Comparison of ENCODE assay signal across 14 cellular contexts in the genomic region with DNA sequence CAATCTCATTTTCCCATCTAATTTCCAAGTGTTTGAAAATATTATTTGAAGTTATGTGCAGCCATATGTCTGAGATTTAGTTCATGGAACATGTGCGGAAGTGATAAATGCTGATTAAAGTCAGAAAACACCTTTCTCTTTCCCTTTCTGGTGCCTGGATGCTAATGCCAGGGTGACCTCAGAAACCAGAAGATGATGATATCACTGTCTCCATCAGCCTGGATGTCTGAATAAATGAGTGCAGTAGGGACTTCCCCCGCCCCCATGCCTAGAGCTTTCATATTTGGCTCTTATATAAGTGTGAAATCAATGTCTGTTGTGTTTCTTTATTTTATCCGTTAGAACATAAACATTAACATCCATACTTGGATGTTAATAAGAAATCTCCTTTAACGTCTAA.
DNase-seq lines count a peak whose midpoint lies in the region; ATAC-seq and TF ChIP-seq lines count a peak whose summit lies in the region.
"Had no signal": no experiment of that assay in that cellular context is flagged by ENCODE, and none has a peak within 500 bp of the region (broad histone marks: within the 10 kb centered on the region; RNA-seq: fewer than 3 reads in every experiment).

No MANE protein-coding gene starts in this region.

- ATAC-seq in activated CD8-positive, alpha-beta T cell treated with anti-CD3 and anti-CD28 coated beads for 36 hours: peak; percentile 79
- no peak for ATAC-seq in activated CD8-positive, alpha-beta T cell treated with anti-CD3 and anti-CD28 coated beads, Interleukin-2, amount 10 ng/mL, durations not matched to agents 7 days and 5 days
- ATAC-seq: CD8-positive, alpha-beta T cell; left ventricle myocardium superior had no signal

- H3K36me3 Mint-ChIP-seq in activated CD8-positive, alpha-beta T cell treated with anti-CD3 and anti-CD28 coated beads for 36 hours (ENCODE audit: low read depth): no peaks in the 10 kb centered on the region
- H3K36me3 Mint-ChIP-seq in activated CD8-positive, alpha-beta T cell treated with anti-CD3 and anti-CD28 coated beads, Interleukin-2, amount 10 ng/mL, durations not matched to agents 7 days and 5 days (ENCODE audit: low read depth): no peaks in the 10 kb centered on the region
- H3K36me3 Mint-ChIP-seq: CD8-positive, alpha-beta T cell had no signal

- no peak overlapping the region for H3K27ac Mint-ChIP-seq in activated CD8-positive, alpha-beta T cell treated with anti-CD3 and anti-CD28 coated beads for 36 hours
- no peak overlapping the region for H3K27ac Mint-ChIP-seq in activated CD8-positive, alpha-beta T cell treated with anti-CD3 and anti-CD28 coated beads, Interleukin-2, amount 10 ng/mL, durations not matched to agents 7 days and 5 days
- H3K27ac Mint-ChIP-seq: activated T-helper 2 cell treated with anti-CD3 and anti-CD28 coated beads, Interferon-gamma antibody, Interleukin-2, Interleukin-4, amounts not matched to agents 10 μg/mL and 5 μg/mL and 100 μg/mL, durations not matched to agents 14 hours and 24 hours and 36 hours; CD8-positive, alpha-beta T cell had no signal

- no peak overlapping the region for H3K4me3 ChIP-seq in epithelial cell of esophagus (ENCODE audit: low read length)

- DNase-seq in activated CD8-positive, alpha-beta T cell treated with anti-CD3 and anti-CD28 coated beads for 36 hours: peak; percentile 84
- no peak for DNase-seq in activated CD8-positive, alpha-beta T cell treated with anti-CD3 and anti-CD28 coated beads, Interleukin-2, amount 10 ng/mL, durations not matched to agents 7 days and 5 days
- peak; percentile 9 for DNase-seq in HPDE6-E6E7 (ENCODE audit: extremely low spot score)
- DNase-seq in epithelial cell of esophagus (ENCODE audit: low read depth): peak; percentile 35
- DNase-seq in stimulated activated CD8-positive, alpha-beta memory T cell treated with anti-CD3 and anti-CD28 coated beads, Interleukin-2, amount 100 ng/mL, for 48 hours (ENCODE audit: low read depth in 2 of 2): peak; percentile 2 to 14
- DNase-seq in NCI-H2107 (lab: John Stamatoyannopoulos, UW): no peak
- DNase-seq in cerebellum (ENCODE audit: low spot score): no peak
- no peak for DNase-seq in globus pallidus (ENCODE audit: low spot score)
- DNase-seq: CD8-positive, alpha-beta T cell; left ventricle myocardium superior; NCI-H1092 treated with DMSO at 0.1 percent for 48 hours; NCI-H2227 treated with DMSO at 0.1 percent for 48 hours; SW 1271 had no signal

- peaks cover 2% of the 10 kb centered on the region for H3K4me1 Mint-ChIP-seq in activated CD8-positive, alpha-beta T cell treated with anti-CD3 and anti-CD28 coated beads for 36 hours (ENCODE audit: low read depth)
- no peaks in the 10 kb centered on the region for H3K4me1 Mint-ChIP-seq in activated CD8-positive, alpha-beta T cell treated with anti-CD3 and anti-CD28 coated beads, Interleukin-2, amount 10 ng/mL, durations not matched to agents 7 days and 5 days (ENCODE audit: low read depth)

- H3K4me3 Mint-ChIP-seq in activated CD8-positive, alpha-beta T cell treated with anti-CD3 and anti-CD28 coated beads for 36 hours: no peak overlapping the region
- H3K4me3 Mint-ChIP-seq in activated CD8-positive, alpha-beta T cell treated with anti-CD3 and anti-CD28 coated beads, Interleukin-2, amount 10 ng/mL, durations not matched to agents 7 days and 5 days: no peak overlapping the region
- H3K4me3 Mint-ChIP-seq: CD8-positive, alpha-beta T cell had no signal

- CTCF ChIA-PET in activated CD8-positive, alpha-beta T cell treated with anti-CD3 and anti-CD28 coated beads for 36 hours (lab: Charles Lee): no interaction called here
- CTCF ChIA-PET in activated CD8-positive, alpha-beta T cell treated with anti-CD3 and anti-CD28 coated beads, Interleukin-2, amount 10 ng/mL, durations not matched to agents 7 days and 5 days (lab: Charles Lee): no interaction called here

- TF ChIP-seq CTCF in activated CD8-positive, alpha-beta T cell treated with anti-CD3 and anti-CD28 coated beads for 36 hours (IDR thresholded peaks at IDR 0.05): no peak
- no peak for TF ChIP-seq CTCF in epithelial cell of esophagus (IDR thresholded peaks at IDR 0.05; ENCODE audit: insufficient read depth, low read depth, low read length, missing control alignments)

- H3K9me3 Mint-ChIP-seq in activated CD8-positive, alpha-beta T cell treated with anti-CD3 and anti-CD28 coated beads for 36 hours: peaks cover 3% of the 10 kb centered on the region
- no peaks in the 10 kb centered on the region for H3K9me3 Mint-ChIP-seq in activated CD8-positive, alpha-beta T cell treated with anti-CD3 and anti-CD28 coated beads, Interleukin-2, amount 10 ng/mL, durations not matched to agents 7 days and 5 days (ENCODE audit: insufficient read depth)
- H3K9me3 Mint-ChIP-seq: activated T-helper 2 cell treated with anti-CD3 and anti-CD28 coated beads, Interferon-gamma antibody, Interleukin-2, Interleukin-4, amounts not matched to agents 10 μg/mL and 5 μg/mL and 100 μg/mL, durations not matched to agents 14 hours and 24 hours and 36 hours had no signal

- intact Hi-C loops in activated CD8-positive, alpha-beta T cell treated with anti-CD3 and anti-CD28 coated beads for 36 hours (cut with micrococcal nuclease): no loop called here

- H3K27me3 Mint-ChIP-seq in activated CD8-positive, alpha-beta T cell treated with anti-CD3 and anti-CD28 coated beads for 36 hours: no peaks in the 10 kb centered on the region
- no peaks in the 10 kb centered on the region for H3K27me3 Mint-ChIP-seq in activated CD8-positive, alpha-beta T cell treated with anti-CD3 and anti-CD28 coated beads, Interleukin-2, amount 10 ng/mL, durations not matched to agents 7 days and 5 days (ENCODE audit: low read depth)

- POLR2A ChIA-PET in activated CD8-positive, alpha-beta T cell treated with anti-CD3 and anti-CD28 coated beads for 36 hours (lab: Charles Lee): no interaction called here
- POLR2A ChIA-PET in activated CD8-positive, alpha-beta T cell treated with anti-CD3 and anti-CD28 coated beads, Interleukin-2, amount 10 ng/mL, durations not matched to agents 7 days and 5 days (lab: Charles Lee): no interaction called here

Comparison
In these comparisons a context has a peak if more than half of its experiments do, and no peak if none do; other contexts are left out.
1. DNase-seq: peak in activated CD8-positive, alpha-beta T cell treated with anti-CD3 and anti-CD28 coated beads for 36 hours (single experiment), HPDE6-E6E7 (single experiment), epithelial cell of esophagus (single experiment) and stimulated activated CD8-positive, alpha-beta memory T cell treated with anti-CD3 and anti-CD28 coated beads, Interleukin-2, amount 100 ng/mL, for 48 hours (2 of 2); none in activated CD8-positive, alpha-beta T cell treated with anti-CD3 and anti-CD28 coated beads, Interleukin-2, amount 10 ng/mL, durations not matched to agents 7 days and 5 days (single experiment), NCI-H2107 (single experiment), cerebellum (single experiment) and globus pallidus (single experiment).